In the genomic region with DNA sequence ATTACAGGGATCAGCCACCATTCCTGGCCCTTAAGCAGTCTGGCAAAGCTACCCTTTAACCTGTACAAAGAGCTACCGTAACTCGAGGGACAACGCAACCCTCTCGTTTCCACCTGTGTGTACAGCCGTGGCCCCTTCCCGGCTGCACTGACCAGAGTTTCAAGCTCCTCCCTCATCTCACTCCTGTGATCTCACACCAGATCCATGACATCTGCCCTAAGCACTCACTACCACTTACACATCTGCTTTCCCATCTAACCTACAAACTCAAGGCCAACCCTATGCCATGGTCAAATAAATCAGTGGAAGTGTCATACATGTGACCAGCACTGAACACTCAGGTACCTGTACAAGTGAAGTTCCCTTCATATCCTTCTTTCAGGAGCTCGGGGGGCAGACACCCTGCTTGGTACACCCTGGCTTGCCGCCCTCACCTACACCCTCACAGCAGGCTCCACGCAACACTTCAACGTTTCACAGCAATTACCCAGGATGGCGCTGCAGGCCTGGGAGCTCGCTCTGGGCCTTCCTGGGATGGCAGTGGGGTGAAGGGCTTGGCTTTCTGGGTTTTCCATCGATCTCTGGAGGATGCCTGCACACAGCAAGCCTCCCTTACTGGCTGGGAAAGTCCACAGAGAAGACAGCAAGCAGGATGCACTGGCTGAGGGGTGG, we compare ENCODE assay signal across 14 cellular contexts.
DNase-seq lines count a peak whose midpoint lies in the region; ATAC-seq, FAIRE-seq and TF ChIP-seq lines count a peak whose summit lies in the region.
"Had no signal": no experiment of that assay in that cellular context is flagged by ENCODE, and none has a peak within 500 bp of the region (broad histone marks: within the 10 kb centered on the region; RNA-seq: fewer than 3 reads in every experiment).

No MANE protein-coding gene starts in this region.

- H3K27me3 Mint-ChIP-seq in activated naive CD4-positive, alpha-beta T cell treated with anti-CD3 and anti-CD28 coated beads for 36 hours (ENCODE audit: low read depth) = no peaks in the 10 kb centered on the region

- intact Hi-C loops in activated naive CD4-positive, alpha-beta T cell treated with anti-CD3 and anti-CD28 coated beads for 36 hours (cut with micrococcal nuclease) = no loop called here
- intact Hi-C loops in HepG2 (cut with micrococcal nuclease; ENCODE audit: unreplicated experiment) = loop anchor here (2.0 to 5.0 kb wide), 2 partner anchors 50 to 128 kb away; no protein-coding TSS in a partner anchor

- CTCF ChIA-PET in activated naive CD4-positive, alpha-beta T cell treated with anti-CD3 and anti-CD28 coated beads for 36 hours (lab: Charles Lee) = interaction anchor here (0.5 to 1.0 kb wide), 3 partner anchors 28 to 143 kb away, joined by 4 read pairs; no protein-coding TSS in a partner anchor
- CTCF ChIA-PET in HepG2 (lab: Yijun Ruan, JAX; ENCODE audit: low intra/inter-chr PET ratio, low total read pairs) = interaction anchor here (1.6 to 1.9 kb wide), 2 partner anchors 133 kb away, joined by 6 to 7 read pairs; a partner anchor contains a TSS

- H3K9me3 ChIP-seq in HepG2 (ENCODE audit: low read length) (no peaks in the 10 kb centered on the region), stomach smooth muscle (ENCODE audit: control insufficient read depth in 2 of 2, low read length in 2 of 2) (no peaks in the 10 kb centered on the region)

- FAIRE-seq in HepG2 (lab: Jason Lieb, UNC) = no peak

- H2AFZ ChIP-seq in HepG2 (ENCODE audit: low read length) = no peak overlapping the region
- H2AFZ ChIP-seq: GM23248 had no signal

- H3K27me3 ChIP-seq in HepG2 (ENCODE audit: control insufficient read depth in 1 of 2, insufficient read depth in 2 of 2, low read length in 2 of 2) (no peaks in the 10 kb centered on the region), stomach smooth muscle (ENCODE audit: control insufficient read depth in 1 of 2, insufficient read depth in 2 of 2, low read length in 2 of 2) (no peaks in the 10 kb centered on the region)

- peak; percentile 42 for ATAC-seq in HepG2
- no peak for ATAC-seq in GM18519 (IDR thresholded peaks at IDR 0.05; ENCODE audit: low FRiP score, unreplicated experiment)

- in situ Hi-C loops in HepG2 (cut with HindIII; ENCODE audit: extremely low pct_ligation_motif_present, low pct_unique_long_range_greater_than_20kb) = no loop called here

- TF ChIP-seq POLR2A in HepG2 (IDR thresholded peaks at IDR 0.05; ENCODE audit: insufficient read depth in 1 of 2, low read depth in 2 of 2, low read length in 2 of 2) = peak in 1 of 2 experiments; percentile 39; a peak in 2 of 4 replicates

- H3K4me2 ChIP-seq in HepG2 (ENCODE audit: low read depth, low read length) = peak overlapping the region; percentile 59
- H3K4me2 ChIP-seq: KMS-11 had no signal

- no peak for TF ChIP-seq EP300 in HepG2 (IDR thresholded peaks at IDR 0.05; ENCODE audit: low read depth in 2 of 2, low read length in 2 of 2)
- TF ChIP-seq EP300 in HepG2 (CRISPR knock-in tag; IDR thresholded peaks at IDR 0.05; ENCODE audit: borderline replicate concordance) = no peak

- TF ChIP-seq CTCF in HepG2 (CRISPR knock-in tag; IDR thresholded peaks at IDR 0.05) = 0 out of 2 replicates have a peak, but pooled peaks have one; percentile 13

- TF ChIP-seq RAD21 in HepG2 (CRISPR knock-in tag; IDR thresholded peaks at IDR 0.05) = 0 out of 2 replicates have a peak, but pooled peaks have one; percentile 29

- no peaks in the 10 kb centered on the region for H3K79me2 ChIP-seq in HepG2 (ENCODE audit: insufficient read depth, low read length)

- peak overlapping the region in 1 of 3 experiments; percentile 26; a peak in 1 of 6 replicates for H3K4me3 ChIP-seq in HepG2 (replicated peaks in 1 of 3; ENCODE audit: insufficient read depth in 1 of 3, low read depth in 2 of 3, low read length in 3 of 3)
- no peak overlapping the region for H3K4me3 ChIP-seq in stomach smooth muscle (ENCODE audit: low read length in 2 of 2)
- H3K4me3 ChIP-seq: GM23248, skin epidermis had no signal

- no peak overlapping the region for H3K4me3 Mint-ChIP-seq in activated naive CD4-positive, alpha-beta T cell treated with anti-CD3 and anti-CD28 coated beads for 36 hours
- H3K4me3 Mint-ChIP-seq: neural crest cell had no signal

- H3K36me3 Mint-ChIP-seq in activated naive CD4-positive, alpha-beta T cell treated with anti-CD3 and anti-CD28 coated beads for 36 hours (ENCODE audit: low read depth) = peaks cover 2% of the 10 kb centered on the region

- H3K27ac ChIP-seq in angular gyrus (ENCODE audit: low read depth, low read length) (peak overlapping the region; percentile 14), HepG2 (ENCODE audit: extremely low read length, insufficient read depth, low read length) (peak overlapping the region; percentile 86), stomach smooth muscle (ENCODE audit: low read length) (peak overlapping the region; percentile 75)
- H3K27ac ChIP-seq: KMS-11 had no signal

- H3K4me1 Mint-ChIP-seq in activated naive CD4-positive, alpha-beta T cell treated with anti-CD3 and anti-CD28 coated beads for 36 hours (ENCODE audit: low read depth) = no peaks in the 10 kb centered on the region

- WGBS in HepG2 (ENCODE audit: low lambda C conversion rate) = 35% methylated on average over 10 of the region's 13 CpGs

- H3K9ac ChIP-seq in HepG2 (ENCODE audit: insufficient read depth, low read depth, low read length) = peak overlapping the region; percentile 69
- H3K9ac ChIP-seq in stomach smooth muscle (ENCODE audit: low read length in 2 of 2) = peak overlapping the region in 1 of 2 donors; percentile 21
- H3K9ac ChIP-seq: GM23248, KMS-11 had no signal

- H3K4me1 ChIP-seq in HepG2 (ENCODE audit: insufficient read depth, low read length) = peaks cover 76% of the 10 kb centered on the region
- peaks cover 48% of the 10 kb centered on the region for H3K4me1 ChIP-seq in stomach smooth muscle (ENCODE audit: control insufficient read depth, insufficient read depth, low read length)

- BruUV-seq in HepG2 (replicated peaks; lab: Mats Ljungman, UMichigan) = no TSS peak

- no peak overlapping the region for H3K27ac Mint-ChIP-seq in activated naive CD4-positive, alpha-beta T cell treated with anti-CD3 and anti-CD28 coated beads for 36 hours

- H3K36me3 ChIP-seq in HepG2 (replicated peaks in 1 of 2; ENCODE audit: control insufficient read depth in 1 of 2, insufficient read depth in 2 of 2, low read length in 2 of 2) (peaks cover 1 to 4% of the 10 kb centered on the region in 2 experiments; a peak in 3 of 5 replicates), stomach smooth muscle (ENCODE audit: control insufficient read depth in 2 of 2, insufficient read depth in 2 of 2, low read length in 2 of 2) (peaks cover 15 to 20% of the 10 kb centered on the region in 2 donors)

- DNase-seq in activated naive CD4-positive, alpha-beta T cell treated with anti-CD3 and anti-CD28 coated beads for 36 hours = peak; percentile 32
- no peak for DNase-seq in activated naive CD4-positive, alpha-beta T cell treated with anti-CD3 and anti-CD28 coated beads, Interleukin-2, amount 50 U/mL, for 16 hours
- peak; percentile 53 for DNase-seq in HepG2 (ENCODE audit: low spot score)
- no peak for DNase-seq in LoVo (ENCODE audit: low spot score)
- no peak for DNase-seq in DMS53 treated with DMSO at 0.1 percent for 48 hours (lab: John Stamatoyannopoulos, UW; ENCODE audit: unreplicated experiment)
- DNase-seq: activated naive CD4-positive, alpha-beta T cell treated with Interleukin-2 at 50 U/mL for 16 hours; GM23248; NCI-H1436 treated with DMSO at 0.1 percent for 48 hours had no signal

- H4K20me1 ChIP-seq in HepG2 (ENCODE audit: insufficient read depth, low read length) = no peaks in the 10 kb centered on the region

- H3K9me3 Mint-ChIP-seq in activated naive CD4-positive, alpha-beta T cell treated with anti-CD3 and anti-CD28 coated beads for 36 hours = no peaks in the 10 kb centered on the region
- H3K9me3 Mint-ChIP-seq: neural crest cell had no signal

- POLR2A ChIA-PET in HepG2 (lab: Yijun Ruan, JAX) = interaction anchor here (0.9 to 2.5 kb wide), 13 partner anchors 8 to 136 kb away, joined by 3 to 36 read pairs (median 4); no protein-coding TSS in a partner anchor

TF ChIP-seq in HepG2, 621 proteins besides CTCF, POLR2A, EP300 and RAD21 (continues in another document):
- TF ChIP-seq SIN3B (IDR thresholded peaks at IDR 0.05; ENCODE audit: low read length) = no peak
- TF ChIP-seq, protein P1, sequence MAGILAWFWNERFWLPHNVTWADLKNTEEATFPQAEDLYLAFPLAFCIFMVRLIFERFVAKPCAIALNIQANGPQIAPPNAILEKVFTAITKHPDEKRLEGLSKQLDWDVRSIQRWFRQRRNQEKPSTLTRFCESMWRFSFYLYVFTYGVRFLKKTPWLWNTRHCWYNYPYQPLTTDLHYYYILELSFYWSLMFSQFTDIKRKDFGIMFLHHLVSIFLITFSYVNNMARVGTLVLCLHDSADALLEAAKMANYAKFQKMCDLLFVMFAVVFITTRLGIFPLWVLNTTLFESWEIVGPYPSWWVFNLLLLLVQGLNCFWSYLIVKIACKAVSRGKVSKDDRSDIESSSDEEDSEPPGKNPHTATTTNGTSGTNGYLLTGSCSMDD (CRISPR knock-in tag; IDR thresholded peaks at IDR 0.05) = no peak
- no peak for TF ChIP-seq PHF8 (CRISPR knock-in tag; IDR thresholded peaks at IDR 0.05)
- TF ChIP-seq ARHGAP35 (CRISPR knock-in tag; IDR thresholded peaks at IDR 0.05; ENCODE audit: borderline replicate concordance) = no peak
- TF ChIP-seq XRCC5 (optimal IDR thresholded peaks at IDR 0.05; ENCODE audit: low read length) = no peak
- TF ChIP-seq CBX1 (IDR thresholded peaks at IDR 0.05; ENCODE audit: low read depth) = no peak
- no peak for TF ChIP-seq NR2F6 (IDR thresholded peaks at IDR 0.05)
- 0 out of 2 replicates have a peak, but pooled peaks have one; percentile 30 for TF ChIP-seq NR2F6 (CRISPR knock-in tag; IDR thresholded peaks at IDR 0.05)
- TF ChIP-seq, protein P2, sequence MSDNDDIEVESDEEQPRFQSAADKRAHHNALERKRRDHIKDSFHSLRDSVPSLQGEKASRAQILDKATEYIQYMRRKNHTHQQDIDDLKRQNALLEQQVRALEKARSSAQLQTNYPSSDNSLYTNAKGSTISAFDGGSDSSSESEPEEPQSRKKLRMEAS (IDR thresholded peaks at IDR 0.05) = no peak
- TF ChIP-seq ZFP82 (CRISPR knock-in tag; IDR thresholded peaks at IDR 0.05; ENCODE audit: borderline replicate concordance) = no peak
- no peak for TF ChIP-seq ZKSCAN1 (IDR thresholded peaks at IDR 0.05; ENCODE audit: low read length)

Comparison
In these comparisons a context has a peak if more than half of its experiments do, and no peak if none do; other contexts are left out.
1. DNase-seq: peak in activated naive CD4-positive, alpha-beta T cell treated with anti-CD3 and anti-CD28 coated beads for 36 hours (single experiment) and HepG2 (single experiment); none in activated naive CD4-positive, alpha-beta T cell treated with anti-CD3 and anti-CD28 coated beads, Interleukin-2, amount 50 U/mL, for 16 hours (single experiment), LoVo (single experiment) and DMS53 treated with DMSO at 0.1 percent for 48 hours (single experiment).
2. H3K27ac ChIP-seq: peak in every context shown above with its lines; median percentile 86 in HepG2; 75 in stomach smooth muscle; 14 in angular gyrus.